16 cellular contexts compared by ENCODE assay signal in the genomic region with DNA sequence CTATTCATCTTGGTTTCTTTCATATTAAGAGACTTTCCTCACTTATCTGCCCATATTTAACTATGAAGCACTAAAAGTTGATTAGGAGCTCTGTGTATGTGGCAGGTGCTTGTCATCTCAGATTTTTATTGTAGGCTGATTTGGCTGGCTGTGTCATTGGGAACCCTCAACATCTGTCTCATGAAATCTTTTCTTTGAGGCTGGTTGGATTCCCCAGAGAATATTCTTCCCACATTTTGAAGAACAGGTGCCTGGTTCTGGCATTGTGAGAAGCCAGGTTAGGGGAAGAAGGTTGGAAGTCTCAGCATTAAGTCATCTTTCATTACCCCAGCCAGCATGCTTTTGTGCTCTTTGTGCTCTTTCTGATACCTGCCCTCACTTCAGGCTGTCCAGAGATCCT. TPM values are rescaled to one million over a fixed set of nuclear protein-coding genes. Genes with fewer than 3 reads are reported as not detected.
DNase-seq lines count a peak whose midpoint lies in the region; ATAC-seq and TF ChIP-seq lines count a peak whose summit lies in the region.
"Had no signal": no experiment of that assay in that cellular context is flagged by ENCODE, and none has a peak within 500 bp of the region (broad histone marks: within the 10 kb centered on the region; RNA-seq: fewer than 3 reads in every experiment).

No MANE protein-coding gene starts in this region.

- TF ChIP-seq CTCF in natural killer cell (IDR thresholded peaks at IDR 0.05) (no peak), transverse colon (IDR thresholded peaks at IDR 0.05) (no peak), stomach (IDR thresholded peaks at IDR 0.05) (no peak), Peyer's patch (IDR thresholded peaks at IDR 0.05) (no peak)

- peaks cover 28 to 39% of the 10 kb centered on the region in 2 donors for H3K4me1 Mint-ChIP-seq in natural killer cell treated with Interleukin-12 subunit alpha and Interleukin-12 subunit beta and Interleukin-15 and Interleukin-18, amount 100 ng/mL, for 72 hours (ENCODE audit: low read depth in 2 of 2)
- H3K4me1 Mint-ChIP-seq in natural killer cell: peaks cover 16 to 21% of the 10 kb centered on the region in 2 donors

- H3K27me3 ChIP-seq in transverse colon (no peaks in the 10 kb centered on the region), stomach (no peaks in the 10 kb centered on the region), Peyer's patch (no peaks in the 10 kb centered on the region)

- H3K27ac ChIP-seq in transverse colon: peak overlapping the region in 1 of 4 donors; percentile 12
- H3K27ac ChIP-seq in stomach: no peak overlapping the region
- no peak overlapping the region for H3K27ac ChIP-seq in Peyer's patch
- H3K27ac ChIP-seq: HL-60 had no signal

- H3K27me3 Mint-ChIP-seq in natural killer cell treated with Interleukin-12 subunit alpha and Interleukin-12 subunit beta and Interleukin-15 and Interleukin-18, amount 100 ng/mL, for 72 hours: no peaks in the 10 kb centered on the region
- H3K27me3 Mint-ChIP-seq in natural killer cell (ENCODE audit: low read depth in 2 of 2): no peaks in the 10 kb centered on the region
- H3K27me3 Mint-ChIP-seq: B cell; CD4-positive, alpha-beta memory T cell had no signal

- no peaks in the 10 kb centered on the region for H3K9me3 Mint-ChIP-seq in natural killer cell treated with Interleukin-12 subunit alpha and Interleukin-12 subunit beta and Interleukin-15 and Interleukin-18, amount 100 ng/mL, for 72 hours
- H3K9me3 Mint-ChIP-seq in natural killer cell: no peaks in the 10 kb centered on the region
- H3K9me3 Mint-ChIP-seq: CD4-positive, alpha-beta memory T cell; HFFc6 had no signal

- TF ChIP-seq POLR2A in transverse colon (IDR thresholded peaks at IDR 0.05) (no peak), stomach (IDR thresholded peaks at IDR 0.05) (no peak), Peyer's patch (IDR thresholded peaks at IDR 0.05) (no peak)

- H3K9me3 ChIP-seq in transverse colon (no peaks in the 10 kb centered on the region), stomach (no peaks in the 10 kb centered on the region), Peyer's patch (no peaks in the 10 kb centered on the region)

- H3K36me3 ChIP-seq in transverse colon (peaks cover 0 to 17% (median 0%) of the 10 kb centered on the region in 4 donors), stomach (peaks cover 0 to under 1% (median 0%) of the 10 kb centered on the region in 4 donors), Peyer's patch (peaks cover 0 to 4% (median 0%) of the 10 kb centered on the region in 3 donors)

- H3K4me3 ChIP-seq in transverse colon (no peak overlapping the region), stomach (no peak overlapping the region), Peyer's patch (no peak overlapping the region)

- in situ Hi-C loops in transverse colon (cut with MboI; ENCODE audit: low pct_ligation_motif_present in 1 of 4, low pct_unique_long_range_greater_than_20kb in 1 of 4, low sequenced_read_pairs in 3 of 4): no loop called here

- intact Hi-C loops in natural killer cell (cut with micrococcal nuclease): no loop called here
- intact Hi-C loops in left colon (cut with DNase I, micrococcal nuclease): no loop called here
- intact Hi-C loops in transverse colon (cut with DNase I; ENCODE audit: low total_unique reads): no loop called here
- intact Hi-C loops in stomach (cut with DNase I; ENCODE audit: low total_unique reads): no loop called here

- H3K4me1 ChIP-seq in transverse colon (peaks cover 0 to 60% (median 17%) of the 10 kb centered on the region in 4 donors), stomach (peaks cover 8 to 61% (median 14%) of the 10 kb centered on the region in 4 donors), Peyer's patch (peaks cover 0 to 33% (median 2%) of the 10 kb centered on the region in 4 donors)

- ATAC-seq in natural killer cell treated with Interleukin-12 subunit alpha and Interleukin-12 subunit beta and Interleukin-15 and Interleukin-18, amount 100 ng/mL, for 72 hours: no peak
- ATAC-seq in natural killer cell (no peak), left colon (peak; percentile 48)

- H3K27ac Mint-ChIP-seq in natural killer cell treated with Interleukin-12 subunit alpha and Interleukin-12 subunit beta and Interleukin-15 and Interleukin-18, amount 100 ng/mL, for 72 hours: peak overlapping the region; percentile 7 to 36
- H3K27ac Mint-ChIP-seq in natural killer cell: peak overlapping the region in 1 of 2 donors; percentile 60
- H3K27ac Mint-ChIP-seq: B cell, HFFc6 had no signal

- H3K4me3 Mint-ChIP-seq in natural killer cell treated with Interleukin-12 subunit alpha and Interleukin-12 subunit beta and Interleukin-15 and Interleukin-18, amount 100 ng/mL, for 72 hours: no peak overlapping the region
- H3K4me3 Mint-ChIP-seq in natural killer cell: no peak overlapping the region
- H3K4me3 Mint-ChIP-seq: B cell; CD4-positive, alpha-beta memory T cell; HFFc6 had no signal

- DNase-seq in natural killer cell treated with Interleukin-12 subunit alpha and Interleukin-12 subunit beta and Interleukin-15 and Interleukin-18, amount 100 ng/mL, for 72 hours (ENCODE audit: low spot score): no peak
- no peak for DNase-seq in natural killer cell
- peak; percentile 79 for DNase-seq in NCI-H2171 (lab: John Stamatoyannopoulos, UW)
- no peak for DNase-seq in left colon
- no peak for DNase-seq in transverse colon
- no peak for DNase-seq in stomach
- no peak for DNase-seq in Peyer's patch
- DNase-seq: CD4-positive, alpha-beta memory T cell; GOT3; HFFc6; NCI-H2029 treated with DMSO at 0.1 percent for 48 hours; NCI-H510A; NCI-H82; SHP77 treated with DMSO at 0.1 percent for 48 hours had no signal

- no peak for TF ChIP-seq EP300 in transverse colon (IDR thresholded peaks at IDR 0.05; ENCODE audit: low read depth)
- no peak for TF ChIP-seq EP300 in stomach (IDR thresholded peaks at IDR 0.05)

- no peaks in the 10 kb centered on the region for H3K36me3 Mint-ChIP-seq in natural killer cell treated with Interleukin-12 subunit alpha and Interleukin-12 subunit beta and Interleukin-15 and Interleukin-18, amount 100 ng/mL, for 72 hours
- H3K36me3 Mint-ChIP-seq in natural killer cell: no peaks in the 10 kb centered on the region

RNA-seq across cellular contexts. Expression of a gene that starts 37.1 kb away (rescaled TPM):
- total RNA-seq in natural killer cell treated with Interleukin-12 subunit alpha and Interleukin-12 subunit beta and Interleukin-15 and Interleukin-18, amount 100 ng/mL, for 72 hours: 10 to 100 TPM; 18.4 to 20.7 TPM
- 10 to 100 TPM; 18.2 to 23.9 (median 20.3) TPM for total RNA-seq in natural killer cell
- 10 to 100 TPM; 31.1 to 35.8 TPM for total RNA-seq in left colon
- total RNA-seq in transverse colon: 10 to 100 TPM; 15.7 to 27.0 (median 24.9) TPM
- total RNA-seq in stomach: 10 to 100 TPM in 3 of 5 donors, 1 to 10 TPM in 2; 4.7 to 33.2 (median 11.0) TPM
- 10 to 100 TPM in 1 of 3 donors, 1 to 10 TPM in 2; 3.1 to 11.9 (median 8.3) TPM for polyA plus RNA-seq in stomach
- total RNA-seq in Peyer's patch: 10 to 100 TPM; 11.1 to 20.6 (median 15.4) TPM
